ENCODE assay signal across 8 cellular contexts in the genomic region with DNA sequence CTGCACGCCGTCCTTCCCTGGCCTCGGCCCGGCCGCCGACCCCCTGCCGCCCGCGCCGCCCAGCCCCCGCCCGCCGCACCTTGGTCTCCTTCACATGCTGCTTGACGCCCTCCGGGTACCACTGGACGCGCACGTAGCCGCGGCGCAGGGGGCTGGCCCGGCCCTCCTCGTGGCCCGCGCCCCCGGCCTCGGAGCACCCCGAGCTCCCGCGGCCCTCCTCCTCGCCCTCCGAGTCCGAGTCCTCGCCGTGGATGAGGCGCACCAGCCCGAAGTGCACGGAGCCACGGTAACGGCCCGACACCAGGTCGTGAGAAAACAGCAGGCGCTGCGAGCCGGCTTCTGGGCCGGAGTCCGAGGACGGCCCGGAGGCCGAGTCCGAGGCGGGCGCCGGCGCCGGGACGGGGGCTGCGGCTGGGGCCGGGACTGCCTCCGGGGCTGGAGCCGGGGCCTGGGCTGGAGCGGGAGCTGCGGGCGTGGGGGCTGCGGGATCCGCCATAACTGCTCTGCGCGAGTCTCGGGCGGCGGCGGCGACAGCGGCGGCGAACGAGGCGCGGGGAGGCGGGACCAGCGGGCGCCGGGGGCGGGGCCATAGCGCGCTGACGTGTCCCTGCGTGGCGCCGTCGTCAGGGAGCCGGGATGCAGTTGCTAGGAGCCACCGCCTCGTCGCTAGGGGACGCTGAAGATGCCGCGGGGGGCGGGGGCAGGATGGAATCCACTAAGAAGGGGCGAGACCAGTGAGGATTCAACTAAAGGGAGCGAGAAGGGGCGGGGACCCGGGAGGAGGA. TPM values are rescaled to one million over a fixed set of nuclear protein-coding genes. Genes with fewer than 3 reads are reported as not detected.
DNase-seq lines count a peak whose midpoint lies in the region; ATAC-seq and TF ChIP-seq lines count a peak whose summit lies in the region.

A gene (minus strand): TSS at position 507 of the 785 bp plus-strand sequence. CDS start 11 bp downstream, at position 496.

- H3K4me1 ChIP-seq in left lung: peaks cover 10 to 24% of the 10 kb centered on the region in 2 donors

- intact Hi-C loops in left lung (cut with DNase I): no loop called here

- H3K27me3 ChIP-seq in left lung: no peaks in the 10 kb centered on the region

- ATAC-seq in GM19035 (IDR thresholded peaks at IDR 0.05; ENCODE audit: unreplicated experiment) (peak; percentile 89), HG03354 (IDR thresholded peaks at IDR 0.05; ENCODE audit: poor library complexity, severe bottlenecking, unreplicated experiment) (peak; percentile 96), left lung (peak; percentile 98)

- TF ChIP-seq CTCF in coronary artery (IDR thresholded peaks at IDR 0.05) (no peak), left lung (IDR thresholded peaks at IDR 0.05) (peak in 1 of 2 donors; percentile 29)

- DNase-seq in AG20443 (ENCODE audit: low spot score): peak; percentile 99
- peak; percentile 82 for DNase-seq in NCI-H460 (ENCODE audit: extremely low read depth, low read depth)
- peak; percentile 85 to 89 for DNase-seq in activated CD4-positive, alpha-beta T cell treated with anti-CD3 and anti-CD28 coated beads for 4 hours
- peak; percentile 86 for DNase-seq in coronary artery (ENCODE audit: low spot score)
- DNase-seq in left lung: peak; percentile 88 to 97
- peak; percentile 83 for DNase-seq in stimulated activated CD4-positive, alpha-beta T cell treated with anti-CD3 and anti-CD28 coated beads, Interleukin-2, amount 100 ng/mL, for 4 hours (ENCODE audit: low read depth)

- H3K4me3 ChIP-seq in coronary artery (peak within 1 kb of the TSS; percentile 96), left lung (peak within 1 kb of the TSS; percentile 90 to 97)

- H3K36me3 ChIP-seq in left lung: no peaks in the 10 kb centered on the region

- no peaks in the 10 kb centered on the region for H3K9me3 ChIP-seq in left lung

- H3K27ac ChIP-seq in coronary artery (peak within 1 kb of the TSS; percentile 58 to 81), left lung (peak within 1 kb of the TSS; percentile 57 to 80)

RNA-seq across cellular contexts. Expression of the gene that starts here (rescaled TPM):
- total RNA-seq in NCI-H460 (2014; rRNA removed; shearing (Covaris generic)): 15.8 and 21.0 TPM in 2 replicates
- 38.7 and 43.3 TPM in 2 replicates for polyA plus RNA-seq in NCI-H460 (2014; cell fraction: nucleus; rRNA removed)
- 10 to 100 TPM; 20.1 to 23.2 TPM for total RNA-seq in left lung

Comparison
In these comparisons a context has a peak if more than half of its experiments do, and no peak if none do; other contexts are left out.
1. Peak in every context shown above with its lines: DNase-seq, ATAC-seq, H3K4me3 ChIP-seq and H3K27ac ChIP-seq.